ENCODE assay signal across 8 cellular contexts in genomic region chr12:6607751-6608591, GRCh38. TPM values are rescaled to one million over a fixed set of nuclear protein-coding genes. Genes with fewer than 3 reads are reported as not detected.
DNase-seq lines count a peak whose midpoint lies in the region; ATAC-seq and TF ChIP-seq lines count a peak whose summit lies in the region.

No MANE protein-coding gene starts in this region.

- H3K27me3 Mint-ChIP-seq in neural progenitor cell (ENCODE audit: insufficient read depth, low read depth): peaks cover 11% of the 10 kb centered on the region

- H3K4me3 ChIP-seq in GM12864 (ENCODE audit: low read depth, low read length) (no peak overlapping the region), neural progenitor cell (no peak overlapping the region), aorta (ENCODE audit: low read length in 2 of 2) (no peak overlapping the region)

- H3F3A ChIP-seq in neural progenitor cell (ENCODE audit: low read depth): peaks cover 52% of the 10 kb centered on the region

- 4% methylated on average over 8 of the region's 8 CpGs for WGBS in aorta, 2 donors

- DNase-seq in GM12864 (ENCODE audit: low read depth) (peak; percentile 80), HUDEP-2 (lab: John Stamatoyannopoulos, UW; ENCODE audit: unreplicated experiment in 76 of 76) (peak in 73 of 76 experiments; percentile 28 to 91 (median 69)), NCI-H748 treated with DMSO at 0.1 percent for 48 hours (lab: John Stamatoyannopoulos, UW) (peak; percentile 82), epidermal melanocyte (ENCODE audit: insufficient read length, low spot score) (peak; percentile 43), neural progenitor cell (ENCODE audit: low spot score) (peak; percentile 48), aorta (no peak)
- peak; percentile 51 for DNase-seq in activated CD4-positive, alpha-beta T cell treated with anti-CD3 and anti-CD28 coated beads, Interleukin-2, amount 50 U/mL, for 1 hour

- H3K27ac Mint-ChIP-seq in neural progenitor cell: no peak overlapping the region

- peak; percentile 24 for ATAC-seq in aorta (ENCODE audit: low FRiP score)
- ATAC-seq in GM18519 (IDR thresholded peaks at IDR 0.05; ENCODE audit: low FRiP score, unreplicated experiment): no peak

- H3K9me3 Mint-ChIP-seq in neural progenitor cell: no peaks in the 10 kb centered on the region

- no peak overlapping the region for H3K4me3 Mint-ChIP-seq in neural progenitor cell

- H3K4me1 Mint-ChIP-seq in neural progenitor cell: peaks cover 52% of the 10 kb centered on the region

- H3K4me1 ChIP-seq in neural progenitor cell: peaks cover 52% of the 10 kb centered on the region
- peaks cover 2 to 3% of the 10 kb centered on the region in 2 donors for H3K4me1 ChIP-seq in aorta (ENCODE audit: control insufficient read depth in 1 of 2, insufficient read depth in 2 of 2, low read length in 2 of 2)

- no peak overlapping the region for H3K4me2 ChIP-seq in neural progenitor cell

- no peak overlapping the region for H3K9ac ChIP-seq in neural progenitor cell

- peaks cover 35% of the 10 kb centered on the region for H4K20me1 ChIP-seq in neural progenitor cell (ENCODE audit: low read depth)

- H3K79me2 ChIP-seq in neural progenitor cell (ENCODE audit: low read depth): peaks cover 39% of the 10 kb centered on the region

- TF ChIP-seq CTCF in GM12864 (IDR thresholded peaks at IDR 0.05; ENCODE audit: low read depth, low read length, missing control alignments) (no peak), neural progenitor cell (IDR thresholded peaks at IDR 0.05) (no peak)

- H3K9me3 ChIP-seq in neural progenitor cell (ENCODE audit: low read depth) (no peaks in the 10 kb centered on the region), aorta (ENCODE audit: control insufficient read depth, low read length) (no peaks in the 10 kb centered on the region)

- H3K27me3 ChIP-seq in neural progenitor cell (no peaks in the 10 kb centered on the region), aorta (ENCODE audit: control insufficient read depth in 1 of 2, insufficient read depth in 2 of 2, low read length in 1 of 2) (no peaks in the 10 kb centered on the region)

- H3K27ac ChIP-seq in neural progenitor cell (no peak overlapping the region), aorta (ENCODE audit: low read depth in 1 of 2, low read length in 2 of 2) (peak overlapping the region in 1 of 2 donors; percentile 54)

- intact Hi-C loops in aorta (cut with DNase I): loop anchor here in 1 of 2 donors (5.0 kb wide), 2 partner anchors 41 to 159 kb away; partner anchors contain the start of genes NOP2 and PTMS

- no peak overlapping the region for H2AFZ ChIP-seq in neural progenitor cell (replicated peaks)

- H3K36me3 ChIP-seq in neural progenitor cell: no peaks in the 10 kb centered on the region
- no peaks in the 10 kb centered on the region for H3K36me3 ChIP-seq in aorta (ENCODE audit: control insufficient read depth in 1 of 2, insufficient read depth in 2 of 2, low read length in 1 of 2)

- peaks cover 10% of the 10 kb centered on the region for H3K36me3 Mint-ChIP-seq in neural progenitor cell

RNA-seq across cellular contexts. Expression of gene CHD4, which starts 0.8 kb away (rescaled TPM):
- total RNA-seq in neural progenitor cell (ENCODE audit: low replicate concordance) (381 and 412 TPM in 2 replicates), aorta (100 to 1,000 TPM; 174 to 195 TPM)
- polyA plus RNA-seq in aorta: 100 to 1,000 TPM in 1 of 2 donors, 10 to 100 TPM in 1; 73.1 to 110 TPM

RNA-seq across cellular contexts. Expression of gene LPAR5, which starts 27.8 kb away (rescaled TPM):
- 0.04 and 0.22 TPM in 2 replicates for total RNA-seq in neural progenitor cell (ENCODE audit: low replicate concordance)
- total RNA-seq in aorta: 1 to 10 TPM; 2.5 to 3.7 TPM
- under 1 TPM; 0.51 to 0.88 TPM for polyA plus RNA-seq in aorta

RNA-seq across cellular contexts. Expression of gene ACRBP, which starts 39.3 kb away (rescaled TPM):
- total RNA-seq in neural progenitor cell (ENCODE audit: low replicate concordance) (2.7 and 3.8 TPM in 2 replicates), aorta (1 to 10 TPM; 1.8 to 5.2 TPM)
- under 1 TPM in 1 of 2 donors, not detected in 1; 0.25 TPM for polyA plus RNA-seq in aorta

RNA-seq across cellular contexts. Expression of gene NOP2, which starts 39.9 kb away (rescaled TPM):
- 43.8 and 47.8 TPM in 2 replicates for total RNA-seq in neural progenitor cell (ENCODE audit: low replicate concordance)
- total RNA-seq in aorta: 10 to 100 TPM; 24.8 to 27.8 TPM
- 10 to 100 TPM in 1 of 2 donors, 1 to 10 TPM in 1; 5.4 to 18.8 TPM for polyA plus RNA-seq in aorta

RNA-seq across cellular contexts. Expression of gene IFFO1, which starts 52.1 kb away (rescaled TPM):
- total RNA-seq in neural progenitor cell (ENCODE audit: low replicate concordance): 9.9 and 21.1 TPM in 2 replicates
- 10 to 100 TPM; 28.5 to 60.8 TPM for total RNA-seq in aorta
- polyA plus RNA-seq in aorta: 100 to 1,000 TPM in 1 of 2 donors, 10 to 100 TPM in 1; 11.1 to 110 TPM

Comparison
In these comparisons a context has a peak if more than half of its experiments do, and no peak if none do; other contexts are left out.
1. DNase-seq: peak in GM12864 (single experiment), HUDEP-2 (73 of 76), NCI-H748 treated with DMSO at 0.1 percent for 48 hours (single experiment), activated CD4-positive, alpha-beta T cell treated with anti-CD3 and anti-CD28 coated beads, Interleukin-2, amount 50 U/mL, for 1 hour (single experiment), epidermal melanocyte (single experiment) and neural progenitor cell (single experiment); none in aorta (0 of 2).